ENCODE assay signal across 1 cellular context in the genomic region with DNA sequence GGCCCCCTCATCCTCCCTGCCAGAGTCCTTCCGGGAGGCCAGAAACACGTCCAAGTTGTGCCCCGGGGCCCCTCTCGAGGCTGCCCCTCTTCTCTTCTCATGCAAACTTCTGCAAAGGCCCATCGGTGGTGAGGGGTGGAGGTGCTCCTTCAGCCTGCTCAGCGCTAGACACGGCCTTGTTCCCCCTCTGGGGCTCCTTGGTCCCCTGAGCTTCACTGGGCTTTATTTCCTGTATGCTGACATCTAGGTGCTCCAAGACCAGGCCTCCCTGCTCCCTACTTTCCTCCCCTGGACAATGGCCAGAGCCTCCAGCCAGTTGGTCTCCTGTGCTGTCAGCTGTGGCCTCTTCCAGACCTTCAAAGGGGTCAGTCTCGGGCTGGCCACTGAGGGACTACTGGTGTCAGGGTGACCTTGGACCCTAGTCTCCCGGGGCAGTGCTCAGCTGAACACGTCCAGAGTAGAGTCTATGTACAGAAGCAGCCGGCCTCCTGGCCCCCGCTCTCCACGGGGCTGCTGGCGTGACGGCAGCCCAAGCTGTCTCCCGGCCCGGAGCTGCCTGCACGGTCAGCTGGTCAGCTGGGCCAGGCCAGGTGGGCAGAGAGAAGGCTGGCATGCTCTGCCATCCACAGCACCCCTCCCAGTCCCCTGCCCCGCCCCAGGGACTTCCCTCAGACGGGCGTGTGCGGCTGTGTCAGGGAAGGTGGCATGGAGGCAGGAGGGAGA.
TF ChIP-seq lines count a peak whose summit lies in the region.

No MANE protein-coding gene starts in this region.

TF ChIP-seq in HepG2, 621 proteins besides CTCF, POLR2A, EP300 and RAD21 (continued from another document):
- TF ChIP-seq, protein P1, sequence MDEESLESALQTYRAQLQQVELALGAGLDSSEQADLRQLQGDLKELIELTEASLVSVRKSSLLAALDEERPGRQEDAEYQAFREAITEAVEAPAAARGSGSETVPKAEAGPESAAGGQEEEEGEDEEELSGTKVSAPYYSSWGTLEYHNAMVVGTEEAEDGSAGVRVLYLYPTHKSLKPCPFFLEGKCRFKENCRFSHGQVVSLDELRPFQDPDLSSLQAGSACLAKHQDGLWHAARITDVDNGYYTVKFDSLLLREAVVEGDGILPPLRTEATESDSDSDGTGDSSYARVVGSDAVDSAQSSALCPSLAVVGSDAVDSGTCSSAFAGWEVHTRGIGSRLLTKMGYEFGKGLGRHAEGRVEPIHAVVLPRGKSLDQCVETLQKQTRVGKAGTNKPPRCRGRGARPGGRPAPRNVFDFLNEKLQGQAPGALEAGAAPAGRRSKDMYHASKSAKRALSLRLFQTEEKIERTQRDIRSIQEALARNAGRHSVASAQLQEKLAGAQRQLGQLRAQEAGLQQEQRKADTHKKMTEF (CRISPR knock-in tag; IDR thresholded peaks at IDR 0.05) = peak; percentile 85
- TF ChIP-seq ZNF468 (CRISPR knock-in tag; IDR thresholded peaks at IDR 0.05) (no peak), ZBTB7A (CRISPR knock-in tag; IDR thresholded peaks at IDR 0.05) (no peak), ZNF572 (CRISPR knock-in tag; IDR thresholded peaks at IDR 0.05) (no peak), NPAS2 (CRISPR knock-in tag; IDR thresholded peaks at IDR 0.05; ENCODE audit: borderline replicate concordance) (no peak), ZZZ3 (CRISPR knock-in tag; IDR thresholded peaks at IDR 0.05; ENCODE audit: borderline replicate concordance) (peak; percentile 45; the same call in 1 of the 2 replicates), TBX3 (IDR thresholded peaks at IDR 0.05; ENCODE audit: borderline replicate concordance) (peak; percentile 89), HOXA5 (CRISPR knock-in tag; IDR thresholded peaks at IDR 0.05) (no peak), EEA1 (CRISPR knock-in tag; IDR thresholded peaks at IDR 0.05; ENCODE audit: borderline replicate concordance) (no peak), MXI1 (IDR thresholded peaks at IDR 0.05; ENCODE audit: borderline replicate concordance, low read depth, low read length) (peak; percentile 79; the same call in 1 of the 3 replicates), ZNF589 (CRISPR knock-in tag; conservative IDR thresholded peaks at IDR 0.05) (no peak), RFX1 (IDR thresholded peaks at IDR 0.05) (no peak), RARG (CRISPR knock-in tag; IDR thresholded peaks at IDR 0.05; ENCODE audit: low read depth) (no peak), ZNF224 (CRISPR knock-in tag; IDR thresholded peaks at IDR 0.05) (no peak), NFIB (CRISPR knock-in tag; IDR thresholded peaks at IDR 0.05; ENCODE audit: borderline replicate concordance) (no peak), ZNF556 (CRISPR knock-in tag; IDR thresholded peaks at IDR 0.05; ENCODE audit: borderline replicate concordance) (peak; percentile 76; the same call in 1 of the 2 replicates), MAFK (conservative IDR thresholded peaks at IDR 0.05 in 1 of 2, IDR thresholded peaks at IDR 0.05 in 1 of 2; ENCODE audit: low read length in 2 of 2) (no peak)
- TF ChIP-seq, protein P2, sequence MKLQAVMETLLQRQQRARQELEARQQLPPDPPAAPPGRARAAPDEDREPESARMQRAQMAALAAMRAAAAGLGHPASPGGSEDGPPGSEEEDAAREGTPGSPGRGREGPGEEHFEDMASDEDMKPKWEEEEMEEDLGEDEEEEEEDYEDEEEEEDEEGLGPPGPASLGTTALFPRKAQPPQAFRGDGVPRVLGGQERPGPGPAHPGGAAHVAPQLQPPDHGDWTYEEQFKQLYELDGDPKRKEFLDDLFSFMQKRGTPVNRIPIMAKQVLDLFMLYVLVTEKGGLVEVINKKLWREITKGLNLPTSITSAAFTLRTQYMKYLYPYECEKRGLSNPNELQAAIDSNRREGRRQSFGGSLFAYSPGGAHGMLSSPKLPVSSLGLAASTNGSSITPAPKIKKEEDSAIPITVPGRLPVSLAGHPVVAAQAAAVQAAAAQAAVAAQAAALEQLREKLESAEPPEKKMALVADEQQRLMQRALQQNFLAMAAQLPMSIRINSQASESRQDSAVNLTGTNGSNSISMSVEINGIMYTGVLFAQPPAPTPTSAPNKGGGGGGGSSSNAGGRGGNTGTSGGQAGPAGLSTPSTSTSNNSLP (IDR thresholded peaks at IDR 0.05; ENCODE audit: low read depth, low read length) = no peak
- TF ChIP-seq, protein P3, sequence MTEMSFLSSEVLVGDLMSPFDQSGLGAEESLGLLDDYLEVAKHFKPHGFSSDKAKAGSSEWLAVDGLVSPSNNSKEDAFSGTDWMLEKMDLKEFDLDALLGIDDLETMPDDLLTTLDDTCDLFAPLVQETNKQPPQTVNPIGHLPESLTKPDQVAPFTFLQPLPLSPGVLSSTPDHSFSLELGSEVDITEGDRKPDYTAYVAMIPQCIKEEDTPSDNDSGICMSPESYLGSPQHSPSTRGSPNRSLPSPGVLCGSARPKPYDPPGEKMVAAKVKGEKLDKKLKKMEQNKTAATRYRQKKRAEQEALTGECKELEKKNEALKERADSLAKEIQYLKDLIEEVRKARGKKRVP (CRISPR knock-in tag; IDR thresholded peaks at IDR 0.05) = no peak
- TF ChIP-seq, protein P4, sequence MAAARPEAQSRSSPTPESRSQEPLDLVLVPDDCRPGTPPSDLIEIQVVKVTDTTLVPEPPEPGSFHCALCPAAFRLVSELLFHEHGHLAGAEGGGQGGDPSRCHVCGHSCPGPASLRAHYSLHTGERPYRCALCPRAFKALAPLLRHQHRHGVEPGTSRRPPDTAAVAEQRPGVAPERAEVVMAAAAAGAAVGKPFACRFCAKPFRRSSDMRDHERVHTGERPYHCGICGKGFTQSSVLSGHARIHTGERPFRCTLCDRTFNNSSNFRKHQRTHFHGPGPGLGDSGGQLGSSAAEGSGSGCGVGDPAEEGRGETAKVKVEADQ (CRISPR knock-in tag; IDR thresholded peaks at IDR 0.05; ENCODE audit: borderline replicate concordance) = 0 out of 2 replicates have a peak, but pooled peaks have one; percentile 79
- TF ChIP-seq, protein P5, sequence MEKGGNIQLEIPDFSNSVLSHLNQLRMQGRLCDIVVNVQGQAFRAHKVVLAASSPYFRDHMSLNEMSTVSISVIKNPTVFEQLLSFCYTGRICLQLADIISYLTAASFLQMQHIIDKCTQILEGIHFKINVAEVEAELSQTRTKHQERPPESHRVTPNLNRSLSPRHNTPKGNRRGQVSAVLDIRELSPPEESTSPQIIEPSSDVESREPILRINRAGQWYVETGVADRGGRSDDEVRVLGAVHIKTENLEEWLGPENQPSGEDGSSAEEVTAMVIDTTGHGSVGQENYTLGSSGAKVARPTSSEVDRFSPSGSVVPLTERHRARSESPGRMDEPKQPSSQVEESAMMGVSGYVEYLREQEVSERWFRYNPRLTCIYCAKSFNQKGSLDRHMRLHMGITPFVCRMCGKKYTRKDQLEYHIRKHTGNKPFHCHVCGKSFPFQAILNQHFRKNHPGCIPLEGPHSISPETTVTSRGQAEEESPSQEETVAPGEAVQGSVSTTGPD (CRISPR knock-in tag; IDR thresholded peaks at IDR 0.05) = no peak
